Comparison of ENCODE assay signal across 33 cellular contexts in the genomic region with DNA sequence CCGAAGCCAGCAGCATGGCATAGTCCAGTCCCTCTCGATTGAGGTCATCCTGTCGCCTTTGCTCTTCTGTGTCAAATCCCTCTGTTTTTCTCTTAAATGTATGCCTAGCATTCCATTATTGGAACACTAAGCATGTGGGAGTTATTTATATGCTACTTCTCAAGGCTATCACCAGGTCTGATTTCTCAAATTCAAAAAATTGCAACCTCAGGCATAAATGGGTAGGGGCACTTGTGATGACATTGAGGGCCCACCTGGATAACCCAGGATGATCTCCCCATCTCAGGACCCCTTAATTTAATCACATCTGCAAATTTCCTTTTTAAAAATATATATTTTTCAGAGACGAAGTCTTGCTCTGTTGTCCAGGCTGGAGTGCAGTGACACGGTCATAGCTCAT.
"Had no signal": no experiment of that assay in that cellular context is flagged by ENCODE, and none has a peak within 500 bp of the region (broad histone marks: within the 10 kb centered on the region; RNA-seq: fewer than 3 reads in every experiment).

No MANE protein-coding gene starts in this region.

- H3K4me3 ChIP-seq: adrenal gland, ascending aorta, breast epithelium, cardiac muscle cell, esophagus squamous epithelium, gastroesophageal sphincter, heart right ventricle had no signal

- H3K4me1 ChIP-seq: adrenal gland, ascending aorta, breast epithelium, esophagus squamous epithelium, gastroesophageal sphincter had no signal

- H3K27me3 Mint-ChIP-seq: activated CD4-positive, alpha-beta memory T cell treated with anti-CD3 and anti-CD28 coated beads, Interleukin-2, amount 10 ng/mL, durations not matched to agents 7 days and 5 days; activated CD4-positive, alpha-beta T cell treated with anti-CD3 and anti-CD28 coated beads for 36 hours; activated naive CD4-positive, alpha-beta T cell treated with anti-CD3 and anti-CD28 coated beads, Interleukin-2, amount 10 ng/mL, durations not matched to agents 7 days and 5 days; activated naive CD8-positive, alpha-beta T cell treated with anti-CD3 and anti-CD28 coated beads, Interleukin-2, amount 50 U/mL, for 24 hours; activated T-cell treated with anti-CD3 and anti-CD28 coated beads, Interleukin-2, amount 50 U/mL, for 24 hours; brain; central memory CD8-positive, alpha-beta T cell had no signal

- H3K4me3 Mint-ChIP-seq: activated CD4-positive, alpha-beta memory T cell treated with anti-CD3 and anti-CD28 coated beads, Interleukin-2, amount 10 ng/mL, durations not matched to agents 7 days and 5 days; activated CD4-positive, alpha-beta T cell treated with anti-CD3 and anti-CD28 coated beads for 36 hours; activated CD4-positive, alpha-beta T cell treated with anti-CD3 and anti-CD28 coated beads, Interleukin-2, amount 10 ng/mL, durations not matched to agents 7 days and 5 days; activated naive CD4-positive, alpha-beta T cell treated with anti-CD3 and anti-CD28 coated beads, Interleukin-2, amount 10 ng/mL, durations not matched to agents 7 days and 5 days; activated naive CD8-positive, alpha-beta T cell treated with anti-CD3 and anti-CD28 coated beads, Interleukin-2, amount 50 U/mL, for 24 hours; activated T-cell treated with anti-CD3 and anti-CD28 coated beads, Interleukin-2, amount 50 U/mL, for 24 hours; activated T-cell treated with anti-CD3 and anti-CD28 coated beads, Interleukin-2, amount 50 U/mL, for 72 hours; brain; central memory CD8-positive, alpha-beta T cell; T-helper 17 cell had no signal

- H3K9me3 ChIP-seq: adrenal gland, ascending aorta, breast epithelium, esophagus squamous epithelium, gastroesophageal sphincter, heart right ventricle had no signal

- H3K36me3 Mint-ChIP-seq: activated naive CD4-positive, alpha-beta T cell treated with anti-CD3 and anti-CD28 coated beads, Interleukin-2, amount 10 ng/mL, durations not matched to agents 7 days and 5 days had no signal

- H3K27ac ChIP-seq: adrenal gland, ascending aorta, breast epithelium, cardiac muscle cell, epithelial cell of prostate, esophagus squamous epithelium, gastroesophageal sphincter, heart right ventricle had no signal

- H3K9me3 Mint-ChIP-seq: activated CD4-positive, alpha-beta T cell treated with anti-CD3 and anti-CD28 coated beads, Interleukin-2, amount 10 ng/mL, durations not matched to agents 7 days and 5 days; activated naive CD4-positive, alpha-beta T cell treated with anti-CD3 and anti-CD28 coated beads, Interleukin-2, amount 10 ng/mL, durations not matched to agents 7 days and 5 days; activated naive CD8-positive, alpha-beta T cell treated with anti-CD3 and anti-CD28 coated beads, Interleukin-2, amount 50 U/mL, for 24 hours; activated T-cell treated with anti-CD3 and anti-CD28 coated beads, Interleukin-2, amount 50 U/mL, for 24 hours; activated T-cell treated with anti-CD3 and anti-CD28 coated beads, Interleukin-2, amount 50 U/mL, for 72 hours; central memory CD8-positive, alpha-beta T cell had no signal

- DNase-seq: activated CD4-positive, alpha-beta memory T cell treated with anti-CD3 and anti-CD28 coated beads, Interleukin-2, amount 10 ng/mL, durations not matched to agents 7 days and 5 days; activated CD4-positive, alpha-beta T cell treated with anti-CD3 and anti-CD28 coated beads for 36 hours; activated CD4-positive, alpha-beta T cell treated with anti-CD3 and anti-CD28 coated beads, Interleukin-2, amount 10 ng/mL, durations not matched to agents 7 days and 5 days; activated CD4-positive, alpha-beta T cell treated with anti-CD3 and anti-CD28 coated beads, Interleukin-2, amount 50 U/mL, for 4 hours; activated CD4-positive, CD25-positive, alpha-beta regulatory T cell; activated CD4-positive, CD25-positive, alpha-beta regulatory T cell treated with anti-CD3 and anti-CD28 coated beads, Interleukin-2, amount 50 U/mL, for 72 hours; activated CD8-positive, alpha-beta memory T cell treated with anti-CD3 and anti-CD28 coated beads, Interleukin-2, amount 50 U/mL, for 48 hours; activated gamma-delta T cell; activated naive CD4-positive, alpha-beta T cell; activated naive CD4-positive, alpha-beta T cell treated with anti-CD3 and anti-CD28 coated beads, Interleukin-2, amount 10 ng/mL, durations not matched to agents 7 days and 5 days; activated naive CD8-positive, alpha-beta T cell treated with anti-CD3 and anti-CD28 coated beads, Interleukin-2, amount 50 U/mL, for 24 hours; activated T-cell treated with anti-CD3 and anti-CD28 coated beads for 4 hours; activated T-cell treated with anti-CD3 and anti-CD28 coated beads, Interleukin-2, amount 50 U/mL, for 24 hours; activated T-cell treated with anti-CD3 and anti-CD28 coated beads, Interleukin-2, amount 50 U/mL, for 72 hours; adrenal gland; cortex of kidney; dermis blood vessel endothelial cell; effector CD8-positive, alpha-beta T cell; esophagus squamous epithelium; heart right ventricle; T-helper 1 cell; T-helper 17 cell had no signal

- H3K36me3 ChIP-seq: adrenal gland, breast epithelium, cardiac muscle cell, esophagus squamous epithelium had no signal

- ATAC-seq: activated CD4-positive, alpha-beta T cell treated with anti-CD3 and anti-CD28 coated beads for 36 hours; activated naive CD4-positive, alpha-beta T cell treated with anti-CD3 and anti-CD28 coated beads, Interleukin-2, amount 50 U/mL, for 72 hours; activated naive CD8-positive, alpha-beta T cell treated with anti-CD3 and anti-CD28 coated beads, Interleukin-2, amount 50 U/mL, for 24 hours; activated T-cell treated with anti-CD3 and anti-CD28 coated beads, Interleukin-2, amount 50 U/mL, for 72 hours; gastroesophageal sphincter; T-helper 17 cell had no signal

- H3K27me3 ChIP-seq: adrenal gland, ascending aorta, breast epithelium, cardiac muscle cell, esophagus squamous epithelium, gastroesophageal sphincter, heart right ventricle had no signal

- FAIRE-seq: colon, endometrium, endothelial cell of umbilical vein had no signal

- H3K27ac Mint-ChIP-seq: activated CD4-positive, alpha-beta memory T cell treated with anti-CD3 and anti-CD28 coated beads, Interleukin-2, amount 10 ng/mL, durations not matched to agents 7 days and 5 days; activated CD4-positive, alpha-beta T cell treated with anti-CD3 and anti-CD28 coated beads for 36 hours; activated CD4-positive, alpha-beta T cell treated with anti-CD3 and anti-CD28 coated beads, Interleukin-2, amount 10 ng/mL, durations not matched to agents 7 days and 5 days; activated naive CD4-positive, alpha-beta T cell treated with anti-CD3 and anti-CD28 coated beads, Interleukin-2, amount 10 ng/mL, durations not matched to agents 7 days and 5 days; activated naive CD4-positive, alpha-beta T cell treated with anti-CD3 and anti-CD28 coated beads, Interleukin-2, amount 50 U/mL, for 72 hours; activated naive CD8-positive, alpha-beta T cell treated with anti-CD3 and anti-CD28 coated beads, Interleukin-2, amount 50 U/mL, for 24 hours; activated T-cell treated with anti-CD3 and anti-CD28 coated beads, Interleukin-2, amount 50 U/mL, for 24 hours; activated T-cell treated with anti-CD3 and anti-CD28 coated beads, Interleukin-2, amount 50 U/mL, for 72 hours; T-helper 17 cell had no signal

- H3K4me1 Mint-ChIP-seq: activated CD4-positive, alpha-beta memory T cell treated with anti-CD3 and anti-CD28 coated beads, Interleukin-2, amount 10 ng/mL, durations not matched to agents 7 days and 5 days; activated CD4-positive, alpha-beta T cell treated with anti-CD3 and anti-CD28 coated beads for 36 hours; activated CD4-positive, alpha-beta T cell treated with anti-CD3 and anti-CD28 coated beads, Interleukin-2, amount 10 ng/mL, durations not matched to agents 7 days and 5 days; activated naive CD4-positive, alpha-beta T cell treated with anti-CD3 and anti-CD28 coated beads, Interleukin-2, amount 10 ng/mL, durations not matched to agents 7 days and 5 days; central memory CD8-positive, alpha-beta T cell had no signal
